In genomic region chr19:46661020-46661731, GRCh38 we compare ENCODE assay signal across 1 cellular context.
TF ChIP-seq lines count a peak whose summit lies in the region.

TSS of gene DACT3 (minus strand) at chr19:46661182. CDS start at chr19:46661064, 118 bp downstream.

TF ChIP-seq in K562, 482 proteins besides CTCF, POLR2A, EP300 and RAD21 (continued from another document and continues in another):
- no peak for TF ChIP-seq ZNF655 (CRISPR knock-in tag; IDR thresholded peaks at IDR 0.05)
- TF ChIP-seq ZNF785 (CRISPR knock-in tag; IDR thresholded peaks at IDR 0.05) = no peak
- TF ChIP-seq PRDM10 (IDR thresholded peaks at IDR 0.05; ENCODE audit: partially characterized antibody) = no peak
- no peak for TF ChIP-seq ZNF3 (CRISPR knock-in tag; IDR thresholded peaks at IDR 0.05)
- TF ChIP-seq, protein P1, sequence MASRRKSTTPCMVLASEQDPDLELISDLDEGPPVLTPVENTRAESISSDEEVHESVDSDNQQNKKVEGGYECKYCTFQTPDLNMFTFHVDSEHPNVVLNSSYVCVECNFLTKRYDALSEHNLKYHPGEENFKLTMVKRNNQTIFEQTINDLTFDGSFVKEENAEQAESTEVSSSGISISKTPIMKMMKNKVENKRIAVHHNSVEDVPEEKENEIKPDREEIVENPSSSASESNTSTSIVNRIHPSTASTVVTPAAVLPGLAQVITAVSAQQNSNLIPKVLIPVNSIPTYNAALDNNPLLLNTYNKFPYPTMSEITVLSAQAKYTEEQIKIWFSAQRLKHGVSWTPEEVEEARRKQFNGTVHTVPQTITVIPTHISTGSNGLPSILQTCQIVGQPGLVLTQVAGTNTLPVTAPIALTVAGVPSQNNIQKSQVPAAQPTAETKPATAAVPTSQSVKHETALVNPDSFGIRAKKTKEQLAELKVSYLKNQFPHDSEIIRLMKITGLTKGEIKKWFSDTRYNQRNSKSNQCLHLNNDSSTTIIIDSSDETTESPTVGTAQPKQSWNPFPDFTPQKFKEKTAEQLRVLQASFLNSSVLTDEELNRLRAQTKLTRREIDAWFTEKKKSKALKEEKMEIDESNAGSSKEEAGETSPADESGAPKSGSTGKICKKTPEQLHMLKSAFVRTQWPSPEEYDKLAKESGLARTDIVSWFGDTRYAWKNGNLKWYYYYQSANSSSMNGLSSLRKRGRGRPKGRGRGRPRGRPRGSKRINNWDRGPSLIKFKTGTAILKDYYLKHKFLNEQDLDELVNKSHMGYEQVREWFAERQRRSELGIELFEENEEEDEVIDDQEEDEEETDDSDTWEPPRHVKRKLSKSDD (conservative IDR thresholded peaks at IDR 0.05; ENCODE audit: low read length) = no peak
- TF ChIP-seq RUNX1 (IDR thresholded peaks at IDR 0.05; ENCODE audit: low read depth) = no peak
- TF ChIP-seq ZBTB43 (CRISPR knock-in tag; IDR thresholded peaks at IDR 0.05) = no peak
- no peak for TF ChIP-seq HMG20B (CRISPR knock-in tag; IDR thresholded peaks at IDR 0.05)
- TF ChIP-seq KLF16 (IDR thresholded peaks at IDR 0.05) = no peak
- no peak for TF ChIP-seq STAG1 (CRISPR knock-in tag; IDR thresholded peaks at IDR 0.05; ENCODE audit: borderline replicate concordance)
- TF ChIP-seq, protein P2, sequence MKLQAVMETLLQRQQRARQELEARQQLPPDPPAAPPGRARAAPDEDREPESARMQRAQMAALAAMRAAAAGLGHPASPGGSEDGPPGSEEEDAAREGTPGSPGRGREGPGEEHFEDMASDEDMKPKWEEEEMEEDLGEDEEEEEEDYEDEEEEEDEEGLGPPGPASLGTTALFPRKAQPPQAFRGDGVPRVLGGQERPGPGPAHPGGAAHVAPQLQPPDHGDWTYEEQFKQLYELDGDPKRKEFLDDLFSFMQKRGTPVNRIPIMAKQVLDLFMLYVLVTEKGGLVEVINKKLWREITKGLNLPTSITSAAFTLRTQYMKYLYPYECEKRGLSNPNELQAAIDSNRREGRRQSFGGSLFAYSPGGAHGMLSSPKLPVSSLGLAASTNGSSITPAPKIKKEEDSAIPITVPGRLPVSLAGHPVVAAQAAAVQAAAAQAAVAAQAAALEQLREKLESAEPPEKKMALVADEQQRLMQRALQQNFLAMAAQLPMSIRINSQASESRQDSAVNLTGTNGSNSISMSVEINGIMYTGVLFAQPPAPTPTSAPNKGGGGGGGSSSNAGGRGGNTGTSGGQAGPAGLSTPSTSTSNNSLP (IDR thresholded peaks at IDR 0.05; ENCODE audit: borderline replicate concordance, low read depth, low read length) = no peak
- TF ChIP-seq ZNF384 (IDR thresholded peaks at IDR 0.05; ENCODE audit: low read depth, low read length) = no peak
- no peak for TF ChIP-seq GABPA (tag; conservative IDR thresholded peaks at IDR 0.05; ENCODE audit: low read depth)
- no peak for TF ChIP-seq SRSF9 (IDR thresholded peaks at IDR 0.05; ENCODE audit: borderline replicate concordance, low read depth, low read length)
- no peak for TF ChIP-seq HEY1 (CRISPR knock-in tag; IDR thresholded peaks at IDR 0.05; ENCODE audit: borderline replicate concordance)
- no peak for TF ChIP-seq HNRNPL (IDR thresholded peaks at IDR 0.05; ENCODE audit: low read depth, low read length)
- no peak for TF ChIP-seq FOXO4 (CRISPR knock-in tag; IDR thresholded peaks at IDR 0.05)
- no peak for TF ChIP-seq ZNF184 (CRISPR knock-in tag; IDR thresholded peaks at IDR 0.05)
- no peak for TF ChIP-seq TAF9B (IDR thresholded peaks at IDR 0.05; ENCODE audit: partially characterized antibody)
- no peak for TF ChIP-seq HOXB6 (CRISPR knock-in tag; IDR thresholded peaks at IDR 0.05; ENCODE audit: borderline replicate concordance)
- no peak for TF ChIP-seq MAFG (tag; conservative IDR thresholded peaks at IDR 0.05)
- no peak for TF ChIP-seq ELK1 (CRISPR knock-in tag; IDR thresholded peaks at IDR 0.05)
- TF ChIP-seq PYGO2 (tag; IDR thresholded peaks at IDR 0.05) = no peak
- TF ChIP-seq DPF2 (IDR thresholded peaks at IDR 0.05) = no peak
- peak; percentile 64 for TF ChIP-seq NFIC (IDR thresholded peaks at IDR 0.05)
- no peak for TF ChIP-seq PHTF2 (CRISPR knock-in tag; IDR thresholded peaks at IDR 0.05)
- no peak for TF ChIP-seq NR2F6 (CRISPR knock-in tag; IDR thresholded peaks at IDR 0.05)
- TF ChIP-seq SAP30 (IDR thresholded peaks at IDR 0.05; ENCODE audit: borderline replicate concordance, insufficient read depth, low read depth, low read length, poor library complexity, severe bottlenecking) = peak; percentile 65
- TF ChIP-seq SMAD3 (CRISPR knock-in tag; conservative IDR thresholded peaks at IDR 0.05) = no peak
- no peak for TF ChIP-seq ZNF644 (tag; IDR thresholded peaks at IDR 0.05; ENCODE audit: low read depth)
- TF ChIP-seq ZNF584 (CRISPR knock-in tag; IDR thresholded peaks at IDR 0.05; ENCODE audit: low read depth) = no peak
- TF ChIP-seq BHLHE40 (IDR thresholded peaks at IDR 0.05; ENCODE audit: low read length) = peak; percentile 95
- TF ChIP-seq, protein P3, sequence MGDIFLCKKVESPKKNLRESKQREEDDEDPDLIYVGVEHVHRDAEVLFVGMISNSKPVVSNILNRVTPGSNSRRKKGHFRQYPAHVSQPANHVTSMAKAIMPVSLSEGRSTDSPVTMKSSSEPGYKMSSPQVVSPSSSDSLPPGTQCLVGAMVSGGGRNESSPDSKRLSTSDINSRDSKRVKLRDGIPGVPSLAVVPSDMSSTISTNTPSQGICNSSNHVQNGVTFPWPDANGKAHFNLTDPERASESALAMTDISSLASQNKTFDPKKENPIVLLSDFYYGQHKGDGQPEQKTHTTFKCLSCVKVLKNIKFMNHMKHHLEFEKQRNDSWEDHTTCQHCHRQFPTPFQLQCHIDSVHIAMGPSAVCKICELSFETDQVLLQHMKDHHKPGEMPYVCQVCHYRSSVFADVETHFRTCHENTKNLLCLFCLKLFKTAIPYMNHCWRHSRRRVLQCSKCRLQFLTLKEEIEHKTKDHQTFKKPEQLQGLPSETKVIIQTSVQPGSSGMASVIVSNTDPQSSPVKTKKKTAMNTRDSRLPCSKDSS (IDR thresholded peaks at IDR 0.05; ENCODE audit: low read depth, partially characterized antibody) = no peak
- no peak for TF ChIP-seq TRIM28 (IDR thresholded peaks at IDR 0.05)
- 0 out of 2 replicates have a peak, but pooled peaks have one; percentile 6 for TF ChIP-seq CTBP1 (IDR thresholded peaks at IDR 0.05; ENCODE audit: borderline replicate concordance)
- TF ChIP-seq GABPB2 (CRISPR knock-in tag; conservative IDR thresholded peaks at IDR 0.05) = no peak
- TF ChIP-seq ARID3B (CRISPR knock-in tag; IDR thresholded peaks at IDR 0.05; ENCODE audit: borderline replicate concordance) = no peak
- no peak for TF ChIP-seq ZNF830 (CRISPR knock-in tag; IDR thresholded peaks at IDR 0.05)
- TF ChIP-seq, protein P4, sequence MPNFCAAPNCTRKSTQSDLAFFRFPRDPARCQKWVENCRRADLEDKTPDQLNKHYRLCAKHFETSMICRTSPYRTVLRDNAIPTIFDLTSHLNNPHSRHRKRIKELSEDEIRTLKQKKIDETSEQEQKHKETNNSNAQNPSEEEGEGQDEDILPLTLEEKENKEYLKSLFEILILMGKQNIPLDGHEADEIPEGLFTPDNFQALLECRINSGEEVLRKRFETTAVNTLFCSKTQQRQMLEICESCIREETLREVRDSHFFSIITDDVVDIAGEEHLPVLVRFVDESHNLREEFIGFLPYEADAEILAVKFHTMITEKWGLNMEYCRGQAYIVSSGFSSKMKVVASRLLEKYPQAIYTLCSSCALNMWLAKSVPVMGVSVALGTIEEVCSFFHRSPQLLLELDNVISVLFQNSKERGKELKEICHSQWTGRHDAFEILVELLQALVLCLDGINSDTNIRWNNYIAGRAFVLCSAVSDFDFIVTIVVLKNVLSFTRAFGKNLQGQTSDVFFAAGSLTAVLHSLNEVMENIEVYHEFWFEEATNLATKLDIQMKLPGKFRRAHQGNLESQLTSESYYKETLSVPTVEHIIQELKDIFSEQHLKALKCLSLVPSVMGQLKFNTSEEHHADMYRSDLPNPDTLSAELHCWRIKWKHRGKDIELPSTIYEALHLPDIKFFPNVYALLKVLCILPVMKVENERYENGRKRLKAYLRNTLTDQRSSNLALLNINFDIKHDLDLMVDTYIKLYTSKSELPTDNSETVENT (CRISPR knock-in tag; IDR thresholded peaks at IDR 0.05) = no peak
- no peak for TF ChIP-seq ZNF175 (CRISPR knock-in tag; IDR thresholded peaks at IDR 0.05; ENCODE audit: low read depth)
- TF ChIP-seq ZBTB12 (CRISPR knock-in tag; IDR thresholded peaks at IDR 0.05) = peak; percentile 62; the same call in 1 of the 2 replicates
- peak; percentile 82 for TF ChIP-seq HMGN3 (IDR thresholded peaks at IDR 0.05; ENCODE audit: borderline replicate concordance, extremely low read depth, insufficient read length, low read depth, low read length)
- TF ChIP-seq MBD2 (IDR thresholded peaks at IDR 0.05; ENCODE audit: borderline replicate concordance, low read depth) = peak; percentile 64; the same call in 1 of the 2 replicates
